ENCODE assay signal across 6 cellular contexts in the genomic region with DNA sequence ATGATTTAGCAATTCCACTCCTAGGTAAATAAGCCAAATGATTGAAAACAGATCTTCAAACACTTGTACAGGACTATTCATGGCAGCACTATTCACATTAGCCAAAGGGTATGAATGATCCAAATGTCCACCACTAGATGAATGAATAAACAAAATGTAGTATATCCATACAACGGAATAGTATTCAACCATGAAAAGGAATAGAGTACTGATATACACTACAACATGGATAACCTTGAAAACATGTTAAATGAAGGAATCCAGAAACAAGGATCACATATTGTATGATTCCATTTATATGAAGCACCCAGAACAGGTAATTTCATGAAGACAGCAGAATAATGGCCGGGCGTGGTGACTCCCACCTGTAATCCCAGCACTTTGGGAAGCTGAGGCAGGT.
"Had no signal": no experiment of that assay in that cellular context is flagged by ENCODE, and none has a peak within 500 bp of the region (broad histone marks: within the 10 kb centered on the region; RNA-seq: fewer than 3 reads in every experiment).

No MANE protein-coding gene starts in this region.

- H3K36me3 Mint-ChIP-seq: IgD-negative memory B cell had no signal

- H3K27ac Mint-ChIP-seq: IgD-negative memory B cell had no signal

- H3K4me3 ChIP-seq: K562 had no signal

- H3K4me3 Mint-ChIP-seq: IgD-negative memory B cell had no signal

- H3K9me3 Mint-ChIP-seq: IgD-negative memory B cell had no signal

- H3K27ac ChIP-seq: HL-60 had no signal

- DNase-seq: IMR-90, KBM-7, KG1 had no signal
